Comparison of ENCODE assay signal across 10 cellular contexts in the genomic region with DNA sequence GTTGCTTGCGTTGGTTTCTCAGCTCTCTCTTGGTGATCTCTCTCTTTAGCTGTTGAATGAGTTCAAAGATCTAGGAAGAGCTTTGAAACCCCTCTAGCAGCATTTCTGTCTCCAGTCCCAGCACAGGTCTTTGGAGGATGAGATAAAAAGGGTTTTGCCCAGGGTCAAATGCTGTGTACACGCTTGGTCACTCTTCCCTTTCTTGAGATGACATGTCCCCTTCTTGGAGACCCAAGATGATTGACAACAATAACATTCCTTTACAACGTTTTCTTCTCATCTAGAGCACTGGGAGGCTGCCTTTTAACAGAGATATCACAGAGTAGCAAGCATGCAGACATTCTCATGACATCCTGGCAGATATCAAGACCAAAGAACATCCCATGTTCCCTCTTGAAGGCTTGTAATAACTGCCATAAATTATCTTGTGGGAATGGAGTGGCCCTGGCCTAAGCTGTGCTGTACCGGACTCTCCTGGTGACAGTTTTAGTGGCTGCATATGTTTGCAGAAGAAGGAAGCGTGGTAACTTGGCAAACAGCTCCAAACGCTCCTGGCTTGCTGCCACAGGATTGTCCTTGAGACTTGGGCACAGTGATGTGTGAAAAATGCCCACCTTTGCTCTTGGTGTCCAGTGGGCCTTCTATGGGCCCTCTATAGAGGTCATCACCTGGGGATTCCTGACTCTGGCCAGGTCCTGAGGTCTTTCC.
DNase-seq lines count a peak whose midpoint lies in the region; ATAC-seq, FAIRE-seq and TF ChIP-seq lines count a peak whose summit lies in the region.
"Had no signal": no experiment of that assay in that cellular context is flagged by ENCODE, and none has a peak within 500 bp of the region (broad histone marks: within the 10 kb centered on the region; RNA-seq: fewer than 3 reads in every experiment).

No MANE protein-coding gene starts in this region.

- DNase-seq in DMS53 (lab: John Stamatoyannopoulos, UW) = peak; percentile 34
- peak; percentile 59 for DNase-seq in NCI-H1105 treated with DMSO at 0.1 percent for 48 hours (lab: John Stamatoyannopoulos, UW)
- DNase-seq in K562 (ENCODE audit: extremely low read depth in 1 of 4, low spot score in 3 of 4) = no peak
- DNase-seq in mucosa of gallbladder (ENCODE audit: low spot score) = peak; percentile 63
- DNase-seq in activated CD8-positive, alpha-beta T cell treated with anti-CD3 and anti-CD28 coated beads, Interleukin-2, amount 10 ng/mL, durations not matched to agents 7 days and 5 days = no peak
- no peak for DNase-seq in sciatic nerve (ENCODE audit: low spot score)
- no peak for DNase-seq in brain microvascular endothelial cell
- DNase-seq: EL had no signal

- no peak for FAIRE-seq in K562 (lab: Jason Lieb, UNC)

- POLR2A ChIA-PET in K562 (lab: Yijun Ruan, JAX) = interaction anchor here (0.6 to 2.1 kb wide), 4 partner anchors 9 to 82 kb away, joined by 3 to 6 read pairs (median 6); no protein-coding TSS in a partner anchor
- POLR2A ChIA-PET in activated CD8-positive, alpha-beta T cell treated with anti-CD3 and anti-CD28 coated beads, Interleukin-2, amount 10 ng/mL, durations not matched to agents 7 days and 5 days (lab: Charles Lee) = no interaction called here

- H3K79me2 ChIP-seq in K562 (ENCODE audit: control insufficient read depth, insufficient read depth, low read length) = no peaks in the 10 kb centered on the region

- no peak overlapping the region for H3K9ac ChIP-seq in K562 (ENCODE audit: insufficient read depth in 1 of 2, low read depth in 2 of 2, low read length in 2 of 2)

- TF ChIP-seq RAD21 in K562 (CRISPR knock-in tag; conservative IDR thresholded peaks at IDR 0.05 in 1 of 2, IDR thresholded peaks at IDR 0.05 in 1 of 2) = no peak

- H2AFZ ChIP-seq in K562 (ENCODE audit: low read depth, low read length) = no peak overlapping the region

- H3K27me3 ChIP-seq in K562 (ENCODE audit: control insufficient read depth in 2 of 2, insufficient read depth in 2 of 2, low read length in 2 of 2) (no peaks in the 10 kb centered on the region), brain microvascular endothelial cell (replicated peaks) (no peaks in the 10 kb centered on the region)
- H3K27me3 ChIP-seq: MG63 had no signal

- H4K20me1 ChIP-seq in K562 (replicated peaks; ENCODE audit: control insufficient read depth, insufficient read depth, low read length) = peaks cover 4% of the 10 kb centered on the region; the same call in 1 of the 2 replicates

- ATAC-seq in K562 = peak; percentile 30; the same call in 2 of the 3 replicates
- no peak for ATAC-seq in HG03175 (IDR thresholded peaks at IDR 0.05; ENCODE audit: unreplicated experiment)
- no peak for ATAC-seq in activated CD8-positive, alpha-beta T cell treated with anti-CD3 and anti-CD28 coated beads, Interleukin-2, amount 10 ng/mL, durations not matched to agents 7 days and 5 days
- ATAC-seq in sciatic nerve = no peak

- no peaks in the 10 kb centered on the region for H3K36me3 ChIP-seq in K562 (ENCODE audit: control insufficient read depth, insufficient read depth, low read length)
- no peaks in the 10 kb centered on the region for H3K36me3 ChIP-seq in brain microvascular endothelial cell (replicated peaks)

- WGBS in K562 (ENCODE audit: insufficient coverage, low coverage, missing lambda C conversion rate) = 21% methylated on average over 6 of the region's 6 CpGs

- no peaks in the 10 kb centered on the region for H3K9me1 ChIP-seq in K562 (ENCODE audit: control insufficient read depth, insufficient read depth, low read length)

- peaks cover 42% of the 10 kb centered on the region for H3K4me1 Mint-ChIP-seq in activated CD8-positive, alpha-beta T cell treated with anti-CD3 and anti-CD28 coated beads, Interleukin-2, amount 10 ng/mL, durations not matched to agents 7 days and 5 days (ENCODE audit: low read depth)

- no peak overlapping the region for H3K4me2 ChIP-seq in K562 (ENCODE audit: insufficient read depth, low read length)

- H3K4me3 Mint-ChIP-seq in activated CD8-positive, alpha-beta T cell treated with anti-CD3 and anti-CD28 coated beads, Interleukin-2, amount 10 ng/mL, durations not matched to agents 7 days and 5 days = no peak overlapping the region

- H3K4me1 ChIP-seq in K562 (replicated peaks in 1 of 2; ENCODE audit: control insufficient read depth in 2 of 2, insufficient read depth in 2 of 2, low read length in 2 of 2) = peaks cover 0 to 3% of the 10 kb centered on the region in 2 experiments; a peak in 2 of 5 replicates

- in situ Hi-C loops in K562 (cut with MboI) = no loop called here
- in situ Hi-C loops in brain microvascular endothelial cell (cut with HindIII; ENCODE audit: low pct_ligation_motif_present, low sequenced_read_pairs) = no loop called here

- H3K27ac Mint-ChIP-seq in activated CD8-positive, alpha-beta T cell treated with anti-CD3 and anti-CD28 coated beads, Interleukin-2, amount 10 ng/mL, durations not matched to agents 7 days and 5 days = no peak overlapping the region

- TF ChIP-seq CTCF in K562 (IDR thresholded peaks at IDR 0.05 in 2 of 3, conservative IDR thresholded peaks at IDR 0.05 in 1 of 3; ENCODE audit: insufficient read depth in 2 of 3, low read depth in 1 of 3, low read length in 3 of 3) (no peak), brain microvascular endothelial cell (IDR thresholded peaks at IDR 0.05; ENCODE audit: low read depth, low read length, missing control alignments) (no peak)

- no peak overlapping the region for H3K27ac ChIP-seq in K562 (ENCODE audit: extremely low read depth, low read depth, low read length)
- H3K27ac ChIP-seq in brain microvascular endothelial cell = no peak overlapping the region

- H3K9me3 Mint-ChIP-seq in activated CD8-positive, alpha-beta T cell treated with anti-CD3 and anti-CD28 coated beads, Interleukin-2, amount 10 ng/mL, durations not matched to agents 7 days and 5 days (ENCODE audit: insufficient read depth) = no peaks in the 10 kb centered on the region

- H3K4me3 ChIP-seq in K562 = no peak overlapping the region
- H3K4me3 ChIP-seq in brain microvascular endothelial cell (ENCODE audit: low read depth, low read length) = no peak overlapping the region
- H3K4me3 ChIP-seq: MG63 had no signal

- CTCF ChIA-PET in K562 (lab: Yijun Ruan, JAX; ENCODE audit: low intra/inter-chr PET ratio) = no interaction called here
- CTCF ChIA-PET in activated CD8-positive, alpha-beta T cell treated with anti-CD3 and anti-CD28 coated beads, Interleukin-2, amount 10 ng/mL, durations not matched to agents 7 days and 5 days (lab: Charles Lee) = interaction anchor here (1.3 to 2.3 kb wide), 3 partner anchors 20 to 154 kb away, joined by 3 to 6 read pairs (median 4); no protein-coding TSS in a partner anchor

- no peak for TF ChIP-seq EP300 in K562 (IDR thresholded peaks at IDR 0.05; ENCODE audit: low read length)

- peaks cover 13% of the 10 kb centered on the region for H3K36me3 Mint-ChIP-seq in activated CD8-positive, alpha-beta T cell treated with anti-CD3 and anti-CD28 coated beads, Interleukin-2, amount 10 ng/mL, durations not matched to agents 7 days and 5 days (ENCODE audit: low read depth)

- H3K9me3 ChIP-seq in K562 (replicated peaks; ENCODE audit: control insufficient read depth, insufficient read depth, low read depth, low read length) = no peaks in the 10 kb centered on the region
- H3K9me3 ChIP-seq: MG63 had no signal

- no peak for TF ChIP-seq POLR2A in K562 (conservative IDR thresholded peaks at IDR 0.05)

- BruUV-seq in K562 (replicated peaks; lab: Mats Ljungman, UMichigan) = no TSS peak

- intact Hi-C loops in K562 (cut with micrococcal nuclease) (no loop called here), sciatic nerve (cut with DNase I) (no loop called here)

- no peaks in the 10 kb centered on the region for H3K27me3 Mint-ChIP-seq in activated CD8-positive, alpha-beta T cell treated with anti-CD3 and anti-CD28 coated beads, Interleukin-2, amount 10 ng/mL, durations not matched to agents 7 days and 5 days (ENCODE audit: low read depth)

TF ChIP-seq in K562, 482 proteins besides CTCF, POLR2A, EP300 and RAD21:
- TF ChIP-seq ZNF77 (CRISPR knock-in tag; IDR thresholded peaks at IDR 0.05) (no peak), MEIS2 (IDR thresholded peaks at IDR 0.05; ENCODE audit: partially characterized antibody) (peak; percentile 18)

Comparison
In these comparisons a context has a peak if more than half of its experiments do, and no peak if none do; other contexts are left out.
1. DNase-seq: peak in DMS53 (single experiment), NCI-H1105 treated with DMSO at 0.1 percent for 48 hours (single experiment) and mucosa of gallbladder (single experiment); none in K562 (0 of 4), activated CD8-positive, alpha-beta T cell treated with anti-CD3 and anti-CD28 coated beads, Interleukin-2, amount 10 ng/mL, durations not matched to agents 7 days and 5 days (single experiment), sciatic nerve (single experiment) and brain microvascular endothelial cell (single experiment).